In the genomic region with DNA sequence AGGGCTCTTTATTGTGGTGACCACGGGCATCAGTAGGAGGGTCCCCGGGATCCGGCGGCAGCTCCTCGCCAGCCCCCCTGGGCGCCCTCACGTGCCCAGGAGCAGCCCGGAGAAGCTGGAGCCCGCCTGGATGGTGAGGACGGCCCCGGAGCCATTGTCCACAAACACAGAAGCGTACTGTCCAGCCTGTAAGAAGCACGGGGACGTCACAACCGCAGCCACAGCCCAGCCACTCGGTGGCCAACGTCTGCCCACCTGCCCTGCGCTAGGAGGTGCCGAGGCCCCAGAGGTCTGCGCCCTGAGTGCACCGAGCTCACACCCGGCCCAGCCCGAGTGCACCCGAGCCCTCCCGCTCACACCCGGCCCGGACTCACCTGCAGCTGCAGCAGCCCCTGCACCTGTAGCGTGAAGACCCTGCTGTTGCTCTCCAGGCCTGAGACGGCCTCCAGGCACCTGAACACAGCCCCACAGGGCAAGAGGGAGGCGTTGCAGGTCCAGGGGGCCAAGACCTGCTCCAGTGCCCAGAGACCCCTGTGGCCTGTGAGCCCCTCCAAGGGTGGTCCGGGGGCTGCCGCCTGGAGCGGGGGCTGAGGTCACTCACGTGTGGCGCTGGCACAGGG, we compare ENCODE assay signal across 21 cellular contexts. TPM values are rescaled to one million over a fixed set of nuclear protein-coding genes. Genes with fewer than 3 reads are reported as not detected.
A peak's percentile ranks its signal among the peaks of the same experiment; 100 is the strongest.
DNase-seq lines count a peak whose midpoint lies in the region; TF ChIP-seq lines count a peak whose summit lies in the region.
"Had no signal": no experiment of that assay in that cellular context is flagged by ENCODE, and none has a peak within 500 bp of the region (broad histone marks: within the 10 kb centered on the region; RNA-seq: fewer than 3 reads in every experiment).

No MANE protein-coding gene starts in this region.

- in situ Hi-C loops in transverse colon (cut with MboI; ENCODE audit: low pct_ligation_motif_present in 1 of 4, low pct_unique_long_range_greater_than_20kb in 1 of 4, low sequenced_read_pairs in 3 of 4): no loop called here

- no CpG with 5 or more reads among the region's 35 CpGs for WGBS in neuronal stem cell (ENCODE audit: extremely low coverage in 2 of 2, insufficient read length in 2 of 2, insufficient replicate concordance in 1 of 2), 2 donors
- 77% methylated on average over 30 of the region's 35 CpGs; no CpG with 5 or more reads in 1 of the 2 donors for WGBS in transverse colon (ENCODE audit: low coverage in 1 of 2), 2 donors

- no peak overlapping the region for H2AFZ ChIP-seq in neuronal stem cell (ENCODE audit: low read length)

- no peak overlapping the region for H3K4ac ChIP-seq in neuronal stem cell (ENCODE audit: low read length)

- CTCF ChIA-PET in HEK293 (lab: Yijun Ruan, JAX): no interaction called here

- POLR2A ChIA-PET in HEK293 (lab: Yijun Ruan, JAX): no interaction called here

- H4K8ac ChIP-seq in neuronal stem cell (ENCODE audit: low read depth, low read length): no peak overlapping the region

- TF ChIP-seq EP300 in transverse colon (IDR thresholded peaks at IDR 0.05; ENCODE audit: low read depth): no peak

- H2BK12ac ChIP-seq in neuronal stem cell (ENCODE audit: low read length): no peak overlapping the region

- no peak overlapping the region for H3K9ac ChIP-seq in BLaER1
- H3K9ac ChIP-seq in neuronal stem cell (ENCODE audit: low read depth, low read length, poor library complexity): no peak overlapping the region

- peaks cover 2% of the 10 kb centered on the region for H3K79me1 ChIP-seq in neuronal stem cell (ENCODE audit: low read depth, low read length)

- H2BK15ac ChIP-seq in neuronal stem cell (ENCODE audit: low read length): no peak overlapping the region

- H3K4me1 ChIP-seq in BLaER1 (peaks cover 85% of the 10 kb centered on the region), HEK293 (ENCODE audit: control insufficient read depth, insufficient read depth, low read length) (no peaks in the 10 kb centered on the region), neuronal stem cell (ENCODE audit: control insufficient read depth in 2 of 2, insufficient read depth in 1 of 2, low read depth in 1 of 2, low read length in 2 of 2) (peaks cover 13 to 29% of the 10 kb centered on the region in 2 donors), transverse colon (peaks cover 10 to 29% (median 21%) of the 10 kb centered on the region in 4 donors)

- no peak overlapping the region for H2AK5ac ChIP-seq in neuronal stem cell (ENCODE audit: low read depth, low read length)

- H4K91ac ChIP-seq in neuronal stem cell (ENCODE audit: low read depth, low read length, poor library complexity): no peak overlapping the region

- DNase-seq in DMS53 (lab: John Stamatoyannopoulos, UW): peak; percentile 31
- DNase-seq in DMS53 treated with DMSO at 0.1 percent for 48 hours (lab: John Stamatoyannopoulos, UW; ENCODE audit: unreplicated experiment): no peak
- DNase-seq in neuronal stem cell (ENCODE audit: low spot score): no peak
- DNase-seq in transverse colon: no peak
- DNase-seq in NCI-H345 (lab: John Stamatoyannopoulos, UW): no peak
- no peak for DNase-seq in DMS79 treated with DMSO at 0.1 percent for 48 hours (lab: John Stamatoyannopoulos, UW)
- DNase-seq: AML-193; Caco-2; Calu3; CD4-positive, alpha-beta T cell; CD8-positive, alpha-beta T cell; DMS 273 treated with DMSO at 0.1 percent for 48 hours; DMS153; DMS79; GF-D8 had no signal

- H3K4me3 ChIP-seq in BLaER1 (no peak overlapping the region), HEK293 (ENCODE audit: low read depth, low read length) (no peak overlapping the region), neuronal stem cell (ENCODE audit: low read length in 2 of 2) (no peak overlapping the region), transverse colon (no peak overlapping the region)
- H3K4me3 ChIP-seq: A549 had no signal

- H3K27me3 ChIP-seq in BLaER1 (peaks cover 37% of the 10 kb centered on the region), neuronal stem cell (ENCODE audit: control insufficient read depth in 3 of 3, insufficient read depth in 3 of 3, low read depth in 1 of 3, low read length in 3 of 3) (peaks cover 0 to 17% (median 17%) of the 10 kb centered on the region in 3 experiments), transverse colon (peaks cover 62% of the 10 kb centered on the region)

- no peak for TF ChIP-seq POLR2A in transverse colon (IDR thresholded peaks at IDR 0.05)

- H3K4me2 ChIP-seq in BLaER1 (peak overlapping the region; percentile 92), neuronal stem cell (ENCODE audit: insufficient read depth, low read length, poor library complexity, severe bottlenecking) (no peak overlapping the region)
- H3K4me2 ChIP-seq: A549 had no signal

- H3K36me3 ChIP-seq in BLaER1: no peaks in the 10 kb centered on the region
- H3K36me3 ChIP-seq in HEK293 (ENCODE audit: control insufficient read depth in 2 of 2, insufficient read depth in 1 of 2, low read length in 2 of 2): no peaks in the 10 kb centered on the region
- no peaks in the 10 kb centered on the region for H3K36me3 ChIP-seq in neuronal stem cell (replicated peaks in 1 of 2; ENCODE audit: control insufficient read depth in 2 of 2, insufficient read depth in 2 of 2, low read length in 2 of 2)
- H3K36me3 ChIP-seq in transverse colon: no peaks in the 10 kb centered on the region

- H2BK5ac ChIP-seq in neuronal stem cell (ENCODE audit: low read length): no peak overlapping the region

- TF ChIP-seq CTCF in HEK293 (tag by site-specific recombination; IDR thresholded peaks at IDR 0.05): no peak
- TF ChIP-seq CTCF in transverse colon (IDR thresholded peaks at IDR 0.05): no peak

- intact Hi-C loops in transverse colon (cut with DNase I; ENCODE audit: low total_unique reads): no loop called here

- H4K20me1 ChIP-seq in BLaER1: peaks cover 66% of the 10 kb centered on the region

- no peak overlapping the region for H3K18ac ChIP-seq in neuronal stem cell (ENCODE audit: low read length)

- H3K23ac ChIP-seq in neuronal stem cell (ENCODE audit: low read depth, low read length, poor library complexity): no peak overlapping the region

- H2BK120ac ChIP-seq in neuronal stem cell (ENCODE audit: low read depth, low read length): no peak overlapping the region

- peak overlapping the region; percentile 47 for H3K14ac ChIP-seq in neuronal stem cell (ENCODE audit: low read length)

- H3K27ac ChIP-seq in BLaER1 (no peak overlapping the region), HEK293 (ENCODE audit: extremely low read depth, low read depth, low read length) (no peak overlapping the region), neuronal stem cell (replicated peaks; ENCODE audit: low read length) (no peak overlapping the region), transverse colon (no peak overlapping the region)
- H3K27ac ChIP-seq: 22Rv1, A549 had no signal

- H3K9me3 ChIP-seq in BLaER1 (no peaks in the 10 kb centered on the region), HEK293 (ENCODE audit: control insufficient read depth, insufficient read depth, low read depth, low read length) (no peaks in the 10 kb centered on the region), neuronal stem cell (replicated peaks in 1 of 2; ENCODE audit: control insufficient read depth in 2 of 2, insufficient read depth in 1 of 2, low read depth in 1 of 2, low read length in 2 of 2) (no peaks in the 10 kb centered on the region), transverse colon (no peaks in the 10 kb centered on the region)
- H3K9me3 ChIP-seq: A549, Caco-2 had no signal

TF ChIP-seq in HEK293, 187 proteins besides CTCF, POLR2A, EP300 and RAD21:
- TF ChIP-seq SCRT2 (tag by site-specific recombination; IDR thresholded peaks at IDR 0.05) (peak; percentile 57; the same call in 1 of the 2 replicates), RBAK (tag by site-specific recombination; IDR thresholded peaks at IDR 0.05) (no peak), BCL11A (tag by site-specific recombination; IDR thresholded peaks at IDR 0.05; ENCODE audit: low read depth) (peak; percentile 10; the same call in 1 of the 2 replicates), ZNF302 (tag by site-specific recombination; IDR thresholded peaks at IDR 0.05; ENCODE audit: low read depth) (no peak)
- TF ChIP-seq, protein P1, sequence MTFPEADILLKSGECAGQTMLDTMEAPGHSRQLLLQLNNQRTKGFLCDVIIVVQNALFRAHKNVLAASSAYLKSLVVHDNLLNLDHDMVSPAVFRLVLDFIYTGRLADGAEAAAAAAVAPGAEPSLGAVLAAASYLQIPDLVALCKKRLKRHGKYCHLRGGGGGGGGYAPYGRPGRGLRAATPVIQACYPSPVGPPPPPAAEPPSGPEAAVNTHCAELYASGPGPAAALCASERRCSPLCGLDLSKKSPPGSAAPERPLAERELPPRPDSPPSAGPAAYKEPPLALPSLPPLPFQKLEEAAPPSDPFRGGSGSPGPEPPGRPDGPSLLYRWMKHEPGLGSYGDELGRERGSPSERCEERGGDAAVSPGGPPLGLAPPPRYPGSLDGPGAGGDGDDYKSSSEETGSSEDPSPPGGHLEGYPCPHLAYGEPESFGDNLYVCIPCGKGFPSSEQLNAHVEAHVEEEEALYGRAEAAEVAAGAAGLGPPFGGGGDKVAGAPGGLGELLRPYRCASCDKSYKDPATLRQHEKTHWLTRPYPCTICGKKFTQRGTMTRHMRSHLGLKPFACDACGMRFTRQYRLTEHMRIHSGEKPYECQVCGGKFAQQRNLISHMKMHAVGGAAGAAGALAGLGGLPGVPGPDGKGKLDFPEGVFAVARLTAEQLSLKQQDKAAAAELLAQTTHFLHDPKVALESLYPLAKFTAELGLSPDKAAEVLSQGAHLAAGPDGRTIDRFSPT (tag by site-specific recombination; IDR thresholded peaks at IDR 0.05): peak; percentile 34; the same call in 1 of the 2 replicates

RNA-seq across cellular contexts. Expression of gene C1QTNF12, which starts 4.0 kb away (rescaled TPM):
- 4.0 TPM for polyA plus RNA-seq in neuronal stem cell (2013, experiment 1 of 2)
- 4.6 TPM for polyA plus RNA-seq in neuronal stem cell (2013, experiment 2 of 2)
- total RNA-seq in transverse colon: 10 to 100 TPM in 3 of 4 donors, not detected in 1; 11.9 to 52.8 (median 15.7) TPM
- total RNA-seq: A172 had no signal

RNA-seq across cellular contexts. Expression of gene B3GALT6, which starts 10.5 kb away (rescaled TPM):
- 24.2 TPM for polyA plus RNA-seq in neuronal stem cell (2013, experiment 1 of 2)
- polyA plus RNA-seq in neuronal stem cell (2013, experiment 2 of 2): 23.9 TPM
- total RNA-seq in transverse colon: 10 to 100 TPM in 3 of 4 donors, 1 to 10 TPM in 1; 8.5 to 24.9 (median 12.2) TPM

RNA-seq across cellular contexts. Expression of gene SDF4, which starts 10.8 kb away (rescaled TPM):
- 62.8 TPM for polyA plus RNA-seq in neuronal stem cell (2013, experiment 1 of 2)
- polyA plus RNA-seq in neuronal stem cell (2013, experiment 2 of 2): 64.4 TPM
- 100 to 1,000 TPM; 153 to 267 (median 226) TPM for total RNA-seq in transverse colon

RNA-seq across cellular contexts. Expression of gene TNFRSF4, which starts 28.6 kb away (rescaled TPM):
- polyA plus RNA-seq in neuronal stem cell (2013, experiment 1 of 2): 0.06 TPM
- polyA plus RNA-seq in neuronal stem cell (2013, experiment 2 of 2): 0.08 TPM
- total RNA-seq in transverse colon: 1 to 10 TPM in 1 of 4 donors, under 1 TPM in 1, not detected in 2; 0.55 to 4.8 TPM
- total RNA-seq: A172, Caco-2, Calu3 had no signal
- polyA plus RNA-seq: A549, BJ had no signal

RNA-seq across cellular contexts. Expression of gene UBE2J2, which starts 31.1 kb away (rescaled TPM):
- 43.4 TPM for polyA plus RNA-seq in neuronal stem cell (2013, experiment 1 of 2)
- polyA plus RNA-seq in neuronal stem cell (2013, experiment 2 of 2): 42.6 TPM
- 100 to 1,000 TPM in 1 of 4 donors, 10 to 100 TPM in 3; 49.6 to 110 (median 59.1) TPM for total RNA-seq in transverse colon
